19 cellular contexts compared by ENCODE assay signal in genomic region chrX:144275826-144276225, GRCh38.
"Had no signal": no experiment of that assay in that cellular context is flagged by ENCODE, and none has a peak within 500 bp of the region (broad histone marks: within the 10 kb centered on the region; RNA-seq: fewer than 3 reads in every experiment).

No MANE protein-coding gene starts in this region.

- H3K36me3 ChIP-seq: MG63 had no signal

- H3K9ac ChIP-seq: KMS-11 had no signal

- H3K4me3 ChIP-seq: MG63 had no signal

- H3K27ac ChIP-seq: KMS-11 had no signal

- H3K27me3 ChIP-seq: MG63 had no signal

- H3K4me2 ChIP-seq: KMS-11 had no signal

- DNase-seq: Karpas-422, Kasumi-1, KG1, MG63, MM.1S, MV-4-11, NCI-H1048, NCI-H1694, NCI-H1694 treated with DMSO at 0.1 percent for 48 hours, NCI-H187, NCI-H187 treated with DMSO at 0.1 percent for 48 hours, NCI-H2107, NCI-H2227 treated with DMSO at 0.1 percent for 48 hours, NCI-H226, NCI-H446, NCI-H446 treated with DMSO at 0.1 percent for 48 hours, NCI-H510A, NCI-H510A treated with DMSO at 0.1 percent for 48 hours had no signal
